Comparison of ENCODE assay signal across 13 cellular contexts in the genomic region with DNA sequence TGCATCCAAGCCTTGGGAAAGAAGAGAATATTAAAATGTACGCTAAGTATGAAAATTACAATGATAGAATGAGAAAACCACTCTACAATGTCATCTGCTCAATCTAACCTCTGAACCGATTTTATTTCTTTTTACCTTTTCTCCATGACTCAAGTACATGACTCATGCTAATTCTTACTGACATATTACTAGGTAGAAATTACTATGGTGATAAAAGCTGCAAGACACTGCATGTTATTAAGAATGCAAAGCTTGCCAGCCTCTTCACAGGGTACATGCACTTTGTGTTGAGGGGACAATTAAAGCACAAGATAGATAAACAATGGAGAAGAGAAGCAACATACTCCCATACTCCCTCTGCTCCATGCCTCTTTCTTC. TPM values are rescaled to one million over a fixed set of nuclear protein-coding genes. Genes with fewer than 3 reads are reported as not detected.
DNase-seq lines count a peak whose midpoint lies in the region; ATAC-seq and TF ChIP-seq lines count a peak whose summit lies in the region.
"Had no signal": no experiment of that assay in that cellular context is flagged by ENCODE, and none has a peak within 500 bp of the region (broad histone marks: within the 10 kb centered on the region; RNA-seq: fewer than 3 reads in every experiment).

No MANE protein-coding gene starts in this region.

- H3K36me3 ChIP-seq in psoas muscle (ENCODE audit: insufficient read depth in 1 of 2, low read depth in 1 of 2) = peaks cover 8 to 61% of the 10 kb centered on the region in 2 donors

- POLR2A ChIA-PET in activated CD8-positive, alpha-beta T cell treated with anti-CD3 and anti-CD28 coated beads for 36 hours (lab: Charles Lee) = no interaction called here
- POLR2A ChIA-PET in activated CD8-positive, alpha-beta T cell treated with anti-CD3 and anti-CD28 coated beads, Interleukin-2, amount 10 ng/mL, durations not matched to agents 7 days and 5 days (lab: Charles Lee) = no interaction called here

- H3K27ac Mint-ChIP-seq in activated CD8-positive, alpha-beta T cell treated with anti-CD3 and anti-CD28 coated beads for 36 hours = peak overlapping the region; percentile 80
- H3K27ac Mint-ChIP-seq in activated CD8-positive, alpha-beta T cell treated with anti-CD3 and anti-CD28 coated beads, Interleukin-2, amount 10 ng/mL, durations not matched to agents 7 days and 5 days = no peak overlapping the region
- H3K27ac Mint-ChIP-seq in chondrocyte (ENCODE audit: unreplicated experiment) = no peak overlapping the region

- 96 to 100% (median 97%) methylated on average over 2 of the region's 2 CpGs for WGBS in psoas muscle, 3 donors

- H3K4me1 ChIP-seq in psoas muscle = peaks cover 33% of the 10 kb centered on the region

- H3K4me3 Mint-ChIP-seq in activated CD8-positive, alpha-beta T cell treated with anti-CD3 and anti-CD28 coated beads for 36 hours = no peak overlapping the region
- no peak overlapping the region for H3K4me3 Mint-ChIP-seq in activated CD8-positive, alpha-beta T cell treated with anti-CD3 and anti-CD28 coated beads, Interleukin-2, amount 10 ng/mL, durations not matched to agents 7 days and 5 days
- H3K4me3 Mint-ChIP-seq in chondrocyte (ENCODE audit: unreplicated experiment) = no peak overlapping the region

- peaks cover 47% of the 10 kb centered on the region for H3K36me3 Mint-ChIP-seq in activated CD8-positive, alpha-beta T cell treated with anti-CD3 and anti-CD28 coated beads for 36 hours (ENCODE audit: low read depth)
- peaks cover 47% of the 10 kb centered on the region for H3K36me3 Mint-ChIP-seq in activated CD8-positive, alpha-beta T cell treated with anti-CD3 and anti-CD28 coated beads, Interleukin-2, amount 10 ng/mL, durations not matched to agents 7 days and 5 days (ENCODE audit: low read depth)
- peaks cover 22% of the 10 kb centered on the region for H3K36me3 Mint-ChIP-seq in chondrocyte (ENCODE audit: low read depth)

- H3K4me3 ChIP-seq in choroid plexus epithelial cell (ENCODE audit: low read depth, low read length) = no peak overlapping the region
- no peak overlapping the region for H3K4me3 ChIP-seq in psoas muscle
- H3K4me3 ChIP-seq: skin epidermis had no signal

- H3K9me3 ChIP-seq in psoas muscle = no peaks in the 10 kb centered on the region

- peaks cover 8% of the 10 kb centered on the region for H3K4me1 Mint-ChIP-seq in activated CD8-positive, alpha-beta T cell treated with anti-CD3 and anti-CD28 coated beads for 36 hours (ENCODE audit: low read depth)
- peaks cover 2% of the 10 kb centered on the region for H3K4me1 Mint-ChIP-seq in activated CD8-positive, alpha-beta T cell treated with anti-CD3 and anti-CD28 coated beads, Interleukin-2, amount 10 ng/mL, durations not matched to agents 7 days and 5 days (ENCODE audit: low read depth)
- peaks cover 14% of the 10 kb centered on the region for H3K4me1 Mint-ChIP-seq in chondrocyte (ENCODE audit: low read depth)

- intact Hi-C loops in activated CD8-positive, alpha-beta T cell treated with anti-CD3 and anti-CD28 coated beads for 36 hours (cut with micrococcal nuclease) = no loop called here
- intact Hi-C loops in psoas muscle (cut with DNase I) = no loop called here

- no peak for DNase-seq in activated CD8-positive, alpha-beta T cell treated with anti-CD3 and anti-CD28 coated beads for 36 hours
- DNase-seq in activated CD8-positive, alpha-beta T cell treated with anti-CD3 and anti-CD28 coated beads, Interleukin-2, amount 10 ng/mL, durations not matched to agents 7 days and 5 days = no peak
- DNase-seq in M059J (ENCODE audit: low read depth) (peak; percentile 84), choroid plexus epithelial cell (ENCODE audit: low read depth) (peak; percentile 42), psoas muscle (no peak), chondrocyte (ENCODE audit: low spot score) (no peak)
- no peak for DNase-seq in stimulated activated CD4-positive, alpha-beta T cell treated with anti-CD3 and anti-CD28 coated beads, Interleukin-4, amount 100 ng/mL, for 4 hours
- DNase-seq: anterior cingulate cortex, NCI-H1092 treated with DMSO at 0.1 percent for 48 hours, NCI-H446 had no signal

- peak overlapping the region; percentile 40 for H3K27ac ChIP-seq in psoas muscle
- H3K27ac ChIP-seq: skin epidermis, VCaP had no signal

- TF ChIP-seq CTCF in activated CD8-positive, alpha-beta T cell treated with anti-CD3 and anti-CD28 coated beads for 36 hours (IDR thresholded peaks at IDR 0.05) = no peak
- TF ChIP-seq CTCF in choroid plexus epithelial cell (conservative IDR thresholded peaks at IDR 0.05; ENCODE audit: low read depth, low read length) (no peak), psoas muscle (IDR thresholded peaks at IDR 0.05) (no peak), chondrocyte (IDR thresholded peaks at IDR 0.05) (no peak)

- CTCF ChIA-PET in activated CD8-positive, alpha-beta T cell treated with anti-CD3 and anti-CD28 coated beads for 36 hours (lab: Charles Lee) = no interaction called here
- CTCF ChIA-PET in activated CD8-positive, alpha-beta T cell treated with anti-CD3 and anti-CD28 coated beads, Interleukin-2, amount 10 ng/mL, durations not matched to agents 7 days and 5 days (lab: Charles Lee) = no interaction called here

- H3K27me3 ChIP-seq in psoas muscle (ENCODE audit: insufficient read depth in 3 of 3, low read length in 2 of 3) = no peaks in the 10 kb centered on the region

- H3K27me3 Mint-ChIP-seq in activated CD8-positive, alpha-beta T cell treated with anti-CD3 and anti-CD28 coated beads for 36 hours = no peaks in the 10 kb centered on the region
- no peaks in the 10 kb centered on the region for H3K27me3 Mint-ChIP-seq in activated CD8-positive, alpha-beta T cell treated with anti-CD3 and anti-CD28 coated beads, Interleukin-2, amount 10 ng/mL, durations not matched to agents 7 days and 5 days (ENCODE audit: low read depth)
- no peaks in the 10 kb centered on the region for H3K27me3 Mint-ChIP-seq in chondrocyte (ENCODE audit: low read depth)

- H3K9me3 Mint-ChIP-seq in activated CD8-positive, alpha-beta T cell treated with anti-CD3 and anti-CD28 coated beads for 36 hours = no peaks in the 10 kb centered on the region
- H3K9me3 Mint-ChIP-seq in activated CD8-positive, alpha-beta T cell treated with anti-CD3 and anti-CD28 coated beads, Interleukin-2, amount 10 ng/mL, durations not matched to agents 7 days and 5 days (ENCODE audit: insufficient read depth) = no peaks in the 10 kb centered on the region
- H3K9me3 Mint-ChIP-seq in chondrocyte (ENCODE audit: low read depth) = no peaks in the 10 kb centered on the region

- peak; percentile 60 for ATAC-seq in activated CD8-positive, alpha-beta T cell treated with anti-CD3 and anti-CD28 coated beads for 36 hours
- no peak for ATAC-seq in activated CD8-positive, alpha-beta T cell treated with anti-CD3 and anti-CD28 coated beads, Interleukin-2, amount 10 ng/mL, durations not matched to agents 7 days and 5 days
- ATAC-seq in psoas muscle (peak in 2 of 4 donors; percentile 14 to 22), GM21723 (IDR thresholded peaks at IDR 0.05; ENCODE audit: unreplicated experiment) (no peak)

RNA-seq across cellular contexts. Expression of a gene that starts 20.7 kb away (rescaled TPM):
- 1 to 10 TPM; 3.9 to 4.4 TPM for total RNA-seq in activated CD8-positive, alpha-beta T cell treated with anti-CD3 and anti-CD28 coated beads for 36 hours
- 1 to 10 TPM; 4.8 to 5.5 TPM for total RNA-seq in activated CD8-positive, alpha-beta T cell treated with anti-CD3 and anti-CD28 coated beads, Interleukin-2, amount 10 ng/mL, durations not matched to agents 7 days and 5 days
- total RNA-seq in M059J (2014; rRNA removed; shearing (Covaris generic)) = 5.3 and 5.6 TPM in 2 replicates
- 1 to 10 TPM; 1.6 to 3.7 (median 2.1) TPM for total RNA-seq in psoas muscle
- 1 to 10 TPM; 1.5 to 4.1 (median 2.5) TPM for polyA plus RNA-seq in psoas muscle
- 5.1 to 7.2 TPM (median 7.1 TPM) in 3 replicates for total RNA-seq in chondrocyte

RNA-seq across cellular contexts. Expression of a gene that starts 46.6 kb away (rescaled TPM):
- total RNA-seq in activated CD8-positive, alpha-beta T cell treated with anti-CD3 and anti-CD28 coated beads for 36 hours = 10 to 100 TPM; 22.1 to 23.6 TPM
- 10 to 100 TPM; 35.3 to 38.3 TPM for total RNA-seq in activated CD8-positive, alpha-beta T cell treated with anti-CD3 and anti-CD28 coated beads, Interleukin-2, amount 10 ng/mL, durations not matched to agents 7 days and 5 days
- 0.30 and 2.0 TPM in 2 replicates for total RNA-seq in M059J (2014; rRNA removed; shearing (Covaris generic))
- total RNA-seq in psoas muscle = 10 to 100 TPM in 3 of 4 donors, 1 to 10 TPM in 1; 9.3 to 31.8 (median 20.5) TPM
- 10 to 100 TPM; 12.1 to 16.4 (median 12.9) TPM for polyA plus RNA-seq in psoas muscle
- 75.3 to 173 TPM (median 171 TPM) in 3 replicates for total RNA-seq in chondrocyte

Comparison
In these comparisons a context has a peak if more than half of its experiments do, and no peak if none do; other contexts are left out.
1. DNase-seq: peak in M059J (single experiment) and choroid plexus epithelial cell (single experiment); none in activated CD8-positive, alpha-beta T cell treated with anti-CD3 and anti-CD28 coated beads for 36 hours (single experiment), activated CD8-positive, alpha-beta T cell treated with anti-CD3 and anti-CD28 coated beads, Interleukin-2, amount 10 ng/mL, durations not matched to agents 7 days and 5 days (single experiment), psoas muscle (0 of 2), chondrocyte (single experiment) and stimulated activated CD4-positive, alpha-beta T cell treated with anti-CD3 and anti-CD28 coated beads, Interleukin-4, amount 100 ng/mL, for 4 hours (0 of 2).